In genomic region chr4:1693131-1693896, GRCh38 we compare ENCODE assay signal across 9 cellular contexts. TPM values are rescaled to one million over a fixed set of nuclear protein-coding genes. Genes with fewer than 3 reads are reported as not detected.
DNase-seq lines count a peak whose midpoint lies in the region; ATAC-seq, FAIRE-seq and TF ChIP-seq lines count a peak whose summit lies in the region.
"Had no signal": no experiment of that assay in that cellular context is flagged by ENCODE, and none has a peak within 500 bp of the region (broad histone marks: within the 10 kb centered on the region; RNA-seq: fewer than 3 reads in every experiment).

No MANE protein-coding gene starts in this region.

- DNase-seq in GM06990 (ENCODE audit: extremely low read depth, insufficient read length) (peak; percentile 24), NCI-H2196 treated with DMSO at 0.1 percent for 48 hours (lab: John Stamatoyannopoulos, UW; ENCODE audit: unreplicated experiment) (peak; percentile 79), bronchial epithelial cell (ENCODE audit: low read depth) (peak; percentile 71), left colon (peak; percentile 57 to 63)
- DNase-seq in stimulated activated CD4-positive, alpha-beta T cell treated with anti-CD3 and anti-CD28 coated beads, Interleukin-4, amount 100 ng/mL, for 24 hours, result peak; percentile 78

- TF ChIP-seq CTCF in GM06990 (IDR thresholded peaks at IDR 0.05; ENCODE audit: insufficient read depth, low read length, poor library complexity, severe bottlenecking), result peak; percentile 97
- peak; percentile 96 for TF ChIP-seq CTCF in WI38 (IDR thresholded peaks at IDR 0.05; ENCODE audit: low read depth, low read length)
- peak; percentile 96 for TF ChIP-seq CTCF in bronchial epithelial cell (IDR thresholded peaks at IDR 0.05; ENCODE audit: insufficient read depth, low read length, severe bottlenecking)

- H3K36me3 ChIP-seq in GM06990 (ENCODE audit: control insufficient read depth, insufficient read depth, low read length) (peaks cover 29% of the 10 kb centered on the region), bronchial epithelial cell (ENCODE audit: control insufficient read depth, insufficient read depth, low read length) (peaks cover 19% of the 10 kb centered on the region)

- H3K4me3 ChIP-seq in GM06990 (replicated peaks; ENCODE audit: low read depth, low read length) (no peak overlapping the region), WI38 (ENCODE audit: low read depth, low read length) (no peak overlapping the region), bronchial epithelial cell (ENCODE audit: low read depth, low read length) (no peak overlapping the region)

- intact Hi-C loops in left colon (cut with DNase I, micrococcal nuclease), result loop anchor here in 1 of 2 donors (5.0 kb wide), 1 partner anchor 34 kb away; no protein-coding TSS in a partner anchor

- H3K27me3 ChIP-seq in GM06990 (replicated peaks; ENCODE audit: control insufficient read depth, insufficient read depth, low read length) (no peaks in the 10 kb centered on the region), bronchial epithelial cell (ENCODE audit: control insufficient read depth, insufficient read depth, low read length) (no peaks in the 10 kb centered on the region)

- ATAC-seq in HG02885 (IDR thresholded peaks at IDR 0.05; ENCODE audit: poor library complexity, unreplicated experiment) (peak; percentile 79), left colon (peak; percentile 94), HG03097 (IDR thresholded peaks at IDR 0.05; ENCODE audit: low FRiP score, unreplicated experiment) (no peak)

- no peak for FAIRE-seq in bronchial epithelial cell (lab: Jason Lieb, UNC)
- FAIRE-seq: frontal cortex had no signal

RNA-seq across cellular contexts. Expression of gene FAM53A, which starts 9.2 kb away (rescaled TPM):
- total RNA-seq in bronchial epithelial cell (0.64 and 0.79 TPM in 2 replicates), left colon (under 1 TPM; 0.49 to 0.61 TPM)

RNA-seq across cellular contexts. Expression of gene SLBP, which starts 18.8 kb away (rescaled TPM):
- total RNA-seq in bronchial epithelial cell (55.6 and 62.9 TPM in 2 replicates), left colon (10 to 100 TPM; 23.3 to 27.3 TPM)

RNA-seq across cellular contexts. Expression of gene TMEM129, which starts 27.8 kb away (rescaled TPM):
- total RNA-seq in bronchial epithelial cell, result 20.0 and 34.4 TPM in 2 replicates
- 10 to 100 TPM; 51.1 to 60.3 TPM for total RNA-seq in left colon

RNA-seq across cellular contexts. Expression of gene TACC3, which starts 28.0 kb away (rescaled TPM):
- 1.2 and 3.4 TPM in 2 replicates for total RNA-seq in bronchial epithelial cell
- 10 to 100 TPM in 1 of 2 donors, 1 to 10 TPM in 1; 8.9 to 18.3 TPM for total RNA-seq in left colon

Comparison
In these comparisons a context has a peak if more than half of its experiments do, and no peak if none do; other contexts are left out.
1. DNase-seq: peak in every context shown above with its lines; median percentile 79 in NCI-H2196 treated with DMSO at 0.1 percent for 48 hours; 78 in stimulated activated CD4-positive, alpha-beta T cell treated with anti-CD3 and anti-CD28 coated beads, Interleukin-4, amount 100 ng/mL, for 24 hours; 71 in bronchial epithelial cell; 60 in left colon; 24 in GM06990.